Comparison of ENCODE assay signal across 23 cellular contexts in the genomic region with DNA sequence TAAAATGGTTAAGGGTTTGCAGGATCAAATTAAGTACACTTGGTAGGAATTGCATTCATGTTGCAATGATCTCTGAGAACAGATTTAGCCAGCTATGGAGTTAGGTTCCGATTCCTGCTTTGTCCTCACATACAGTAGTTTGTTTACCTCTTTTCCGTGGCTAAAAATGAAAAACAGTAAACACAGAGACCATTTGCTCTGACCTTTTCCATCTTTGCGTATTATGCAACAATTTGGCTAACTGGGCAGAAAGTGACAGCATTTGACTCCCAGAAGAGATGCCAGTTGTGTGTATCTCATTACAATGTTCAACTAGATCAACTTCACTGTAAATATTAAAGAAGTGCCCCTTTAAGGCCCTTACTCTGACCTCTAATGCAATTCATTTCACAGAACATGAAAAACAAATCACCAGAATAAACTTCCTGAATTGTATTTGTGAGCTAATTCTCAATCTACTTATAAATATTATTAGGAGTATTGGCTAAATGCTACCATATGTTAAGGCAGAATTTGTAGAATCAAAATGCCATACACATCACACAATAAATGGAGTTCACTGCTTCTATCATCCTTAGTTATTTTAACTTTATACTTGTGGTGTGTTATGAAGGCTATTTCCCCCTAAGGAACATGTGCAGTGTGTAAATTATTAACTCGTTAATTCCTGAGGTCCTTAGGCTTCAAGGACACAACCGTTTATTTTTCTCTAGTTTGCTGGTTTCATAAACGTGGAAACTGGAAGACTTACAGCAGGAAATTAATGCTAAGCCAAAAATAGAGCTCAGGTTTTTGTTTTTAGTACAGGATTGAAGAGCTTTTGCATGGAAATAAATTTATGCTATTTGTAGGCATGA.
DNase-seq lines count a peak whose midpoint lies in the region; ATAC-seq, FAIRE-seq and TF ChIP-seq lines count a peak whose summit lies in the region.
"Had no signal": no experiment of that assay in that cellular context is flagged by ENCODE, and none has a peak within 500 bp of the region (broad histone marks: within the 10 kb centered on the region; RNA-seq: fewer than 3 reads in every experiment).

No MANE protein-coding gene starts in this region.

- H2BK120ac ChIP-seq in IMR-90 (ENCODE audit: low read depth, low read length): peak overlapping the region; percentile 99

- no peak for TF ChIP-seq RAD21 in IMR-90 (IDR thresholded peaks at IDR 0.05; ENCODE audit: low read length)

- H3K9me3 Mint-ChIP-seq in nephron: no peaks in the 10 kb centered on the region
- no peaks in the 10 kb centered on the region for H3K9me3 Mint-ChIP-seq in CD4-positive, alpha-beta memory T cell
- H3K9me3 Mint-ChIP-seq: activated naive CD4-positive, alpha-beta T cell treated with anti-CD3 and anti-CD28 coated beads, Interleukin-2, amount 10 ng/mL, durations not matched to agents 7 days and 5 days; CD8-positive, alpha-beta memory T cell; stimulated activated memory B cell treated with anti-CD40 and anti-IgM and Interleukin-4, amounts not matched to agents 10 μg/mL and 1 μg/mL and 100 μg/mL, for 72 hours had no signal

- H2AK9ac ChIP-seq in IMR-90 (replicated peaks; ENCODE audit: low read depth, low read length, poor library complexity): no peak overlapping the region

- H4K20me1 ChIP-seq in IMR-90 (ENCODE audit: insufficient read depth, low read length): no peaks in the 10 kb centered on the region

- H3K4me1 ChIP-seq in ACC112 (ENCODE audit: control insufficient read depth, insufficient read depth, low read length, unreplicated experiment) (peaks cover 41% of the 10 kb centered on the region), IMR-90 (ENCODE audit: control insufficient read depth, insufficient read depth, low read length) (peaks cover 13% of the 10 kb centered on the region)
- H3K4me1 ChIP-seq in CD4-positive, alpha-beta memory T cell (ENCODE audit: insufficient read depth, low read length): no peaks in the 10 kb centered on the region

- H3K4me1 Mint-ChIP-seq in nephron: peaks cover 66% of the 10 kb centered on the region
- no peaks in the 10 kb centered on the region for H3K4me1 Mint-ChIP-seq in CD4-positive, alpha-beta memory T cell
- H3K4me1 Mint-ChIP-seq: activated naive CD4-positive, alpha-beta T cell treated with anti-CD3 and anti-CD28 coated beads, Interleukin-2, amount 10 ng/mL, durations not matched to agents 7 days and 5 days; CD8-positive, alpha-beta memory T cell; stimulated activated memory B cell treated with anti-CD40 and anti-IgM and Interleukin-4, amounts not matched to agents 10 μg/mL and 1 μg/mL and 100 μg/mL, for 72 hours had no signal

- TF ChIP-seq CTCF in IMR-90 (conservative IDR thresholded peaks at IDR 0.05; ENCODE audit: low read depth, low read length): no peak
- no peak for TF ChIP-seq CTCF in nephron (IDR thresholded peaks at IDR 0.05; ENCODE audit: unreplicated experiment in 3 of 3)

- no peaks in the 10 kb centered on the region for H3K9me3 ChIP-seq in IMR-90 (ENCODE audit: control insufficient read depth, insufficient read depth, low read length)
- no peaks in the 10 kb centered on the region for H3K9me3 ChIP-seq in CD4-positive, alpha-beta memory T cell (ENCODE audit: control insufficient read depth in 1 of 2, low read length in 2 of 2)
- H3K9me3 ChIP-seq: upper lobe of right lung had no signal

- no peak for ATAC-seq in IMR-90 (ENCODE audit: low read depth)
- no peak for ATAC-seq in HG03469 (IDR thresholded peaks at IDR 0.05; ENCODE audit: unreplicated experiment)
- no peak for ATAC-seq in HG03175 (IDR thresholded peaks at IDR 0.05; ENCODE audit: unreplicated experiment)
- ATAC-seq in HG02623 (IDR thresholded peaks at IDR 0.05; ENCODE audit: unreplicated experiment): no peak
- ATAC-seq: stimulated activated memory B cell treated with anti-CD40 and anti-IgM and Interleukin-4, amounts not matched to agents 10 μg/mL and 1 μg/mL and 100 μg/mL, for 72 hours; upper lobe of right lung had no signal

- H3K23ac ChIP-seq in IMR-90 (ENCODE audit: low read depth, low read length): peak overlapping the region; percentile 77

- no peak overlapping the region for H3K4me3 Mint-ChIP-seq in nephron
- no peak overlapping the region for H3K4me3 Mint-ChIP-seq in CD4-positive, alpha-beta memory T cell
- H3K4me3 Mint-ChIP-seq: activated naive CD4-positive, alpha-beta T cell treated with anti-CD3 and anti-CD28 coated beads, Interleukin-2, amount 10 ng/mL, durations not matched to agents 7 days and 5 days; CD8-positive, alpha-beta memory T cell; stimulated activated memory B cell treated with anti-CD40 and anti-IgM and Interleukin-4, amounts not matched to agents 10 μg/mL and 1 μg/mL and 100 μg/mL, for 72 hours had no signal

- no peak for DNase-seq in IMR-90
- DNase-seq in CD4-positive, alpha-beta memory T cell: no peak
- DNase-seq: activated CD8-positive, alpha-beta memory T cell treated with anti-CD3 and anti-CD28 coated beads, Interleukin-2, amount 50 U/mL, for 4 hours; activated naive CD4-positive, alpha-beta T cell treated with anti-CD3 and anti-CD28 coated beads, Interleukin-2, amount 10 ng/mL, durations not matched to agents 7 days and 5 days; CD8-positive, alpha-beta memory T cell; effector CD4-positive, alpha-beta T cell; KBM-7; NCI-H1048; NCI-H2107; NCI-H82; T1000; upper lobe of right lung had no signal

- dilution Hi-C loops in IMR-90 (cut with HindIII; ENCODE audit: low sequenced_read_pairs, unreplicated experiment): no loop called here

- H2BK15ac ChIP-seq in IMR-90 (ENCODE audit: low read depth, low read length): peak overlapping the region; percentile 66

- peak overlapping the region; percentile 96 for H3K18ac ChIP-seq in IMR-90 (ENCODE audit: low read depth, low read length)

- no peaks in the 10 kb centered on the region for H3K36me3 Mint-ChIP-seq in nephron (ENCODE audit: low read depth)
- H3K36me3 Mint-ChIP-seq in CD4-positive, alpha-beta memory T cell: no peaks in the 10 kb centered on the region
- H3K36me3 Mint-ChIP-seq: activated naive CD4-positive, alpha-beta T cell treated with anti-CD3 and anti-CD28 coated beads, Interleukin-2, amount 10 ng/mL, durations not matched to agents 7 days and 5 days; CD8-positive, alpha-beta memory T cell; stimulated activated memory B cell treated with anti-CD40 and anti-IgM and Interleukin-4, amounts not matched to agents 10 μg/mL and 1 μg/mL and 100 μg/mL, for 72 hours had no signal

- no peaks in the 10 kb centered on the region for H3K36me3 ChIP-seq in ACC112 (ENCODE audit: insufficient read depth, low read length)
- H3K36me3 ChIP-seq in IMR-90 (ENCODE audit: control insufficient read depth, insufficient read depth, low read length): no peaks in the 10 kb centered on the region
- H3K36me3 ChIP-seq in CD4-positive, alpha-beta memory T cell (ENCODE audit: insufficient read depth, low read length): no peaks in the 10 kb centered on the region
- H3K36me3 ChIP-seq: upper lobe of right lung had no signal

- peak overlapping the region; percentile 94; the same call in 1 of the 2 replicates for H4K91ac ChIP-seq in IMR-90 (ENCODE audit: insufficient read depth, low read depth, low read length)

- CTCF ChIA-PET in IMR-90 (lab: Yijun Ruan, JAX): interaction anchor here (1.1 kb wide), 1 partner anchor 9 kb away, joined by 4 read pairs; no protein-coding TSS in a partner anchor
- CTCF ChIA-PET in CD4-positive, alpha-beta memory T cell (lab: Charles Lee; ENCODE audit: partially characterized antibody): interaction anchor here (0.7 to 1.6 kb wide), 2 partner anchors 9 to 69 kb away, joined by 3 read pairs; no protein-coding TSS in a partner anchor

- H3K56ac ChIP-seq in IMR-90 (ENCODE audit: extremely low read depth, insufficient read depth, low read length): no peak overlapping the region

- H3K4me3 ChIP-seq in ACC112 (ENCODE audit: low read depth, low read length) (no peak overlapping the region), IMR-90 (ENCODE audit: insufficient read depth, low read depth, low read length) (no peak overlapping the region)
- no peak overlapping the region for H3K4me3 ChIP-seq in CD4-positive, alpha-beta memory T cell (ENCODE audit: low read length in 2 of 2)
- H3K4me3 ChIP-seq: upper lobe of right lung had no signal

- H2AFZ ChIP-seq in ACC112 (ENCODE audit: low read length, unreplicated experiment) (peak overlapping the region; percentile 49), IMR-90 (replicated peaks; ENCODE audit: low read length, poor library complexity) (peak overlapping the region; percentile 57)

- peak overlapping the region; percentile 94; the same call in 1 of the 2 replicates for H3K4ac ChIP-seq in IMR-90 (ENCODE audit: low read depth, low read length)

- peak overlapping the region; percentile 16; the same call in 1 of the 2 replicates for H3K4me2 ChIP-seq in IMR-90 (ENCODE audit: low read depth, low read length)

- no peaks in the 10 kb centered on the region for H3K79me1 ChIP-seq in IMR-90 (ENCODE audit: low read depth in 1 of 2, low read length in 2 of 2)

- no TSS peak for BruUV-seq in IMR-90 (replicated peaks; lab: Mats Ljungman, UMichigan)

- peak overlapping the region; percentile 70 for H2BK5ac ChIP-seq in IMR-90 (ENCODE audit: low read depth, low read length, poor library complexity, severe bottlenecking)

- intact Hi-C loops in IMR-90 (cut with micrococcal nuclease): loop anchor here (5.0 kb wide), 3 partner anchors 97 to 297 kb away; no protein-coding TSS in a partner anchor
- intact Hi-C loops in CD4-positive, alpha-beta memory T cell (cut with micrococcal nuclease): no loop called here

- peak overlapping the region; percentile 58 to 94; a peak in 3 of 4 replicates for H4K8ac ChIP-seq in IMR-90 (ENCODE audit: low read depth in 2 of 2, low read length in 2 of 2)

- H3K27me3 ChIP-seq in ACC112 (ENCODE audit: insufficient read depth, low read length) (no peaks in the 10 kb centered on the region), IMR-90 (ENCODE audit: control insufficient read depth, insufficient read depth, low read length) (no peaks in the 10 kb centered on the region)
- H3K27me3 ChIP-seq in CD4-positive, alpha-beta memory T cell (ENCODE audit: insufficient read depth, low read length): no peaks in the 10 kb centered on the region
- H3K27me3 ChIP-seq: upper lobe of right lung had no signal

- no peaks in the 10 kb centered on the region for H3K79me2 ChIP-seq in ACC112 (ENCODE audit: control insufficient read depth, insufficient read depth, low read length, unreplicated experiment)

- H2BK20ac ChIP-seq in IMR-90 (ENCODE audit: low read depth, low read length): peak overlapping the region; percentile 92; the same call in 1 of the 2 replicates

- POLR2A ChIA-PET in IMR-90 (lab: Charles Lee; ENCODE audit: unreplicated experiment): no interaction called here
- POLR2A ChIA-PET in CD4-positive, alpha-beta memory T cell (lab: Charles Lee; ENCODE audit: partially characterized antibody): no interaction called here

- no peaks in the 10 kb centered on the region for H3K27me3 Mint-ChIP-seq in nephron (ENCODE audit: low read depth)
- peaks cover 0 to 1% of the 10 kb centered on the region in 2 donors for H3K27me3 Mint-ChIP-seq in CD4-positive, alpha-beta memory T cell
- H3K27me3 Mint-ChIP-seq: activated naive CD4-positive, alpha-beta T cell treated with anti-CD3 and anti-CD28 coated beads, Interleukin-2, amount 10 ng/mL, durations not matched to agents 7 days and 5 days; stimulated activated memory B cell treated with anti-CD40 and anti-IgM and Interleukin-4, amounts not matched to agents 10 μg/mL and 1 μg/mL and 100 μg/mL, for 72 hours had no signal

- H4K5ac ChIP-seq in IMR-90 (ENCODE audit: low read depth, low read length): peak overlapping the region; percentile 91; the same call in 1 of the 2 replicates

- H3K9me1 ChIP-seq in IMR-90 (ENCODE audit: insufficient read depth, low read length): no peaks in the 10 kb centered on the region; the same call in none of the 2 replicates

- 0 out of 2 replicates have a peak overlapping the region, but pooled peaks have one; percentile 93 for H2AK5ac ChIP-seq in IMR-90 (ENCODE audit: low read depth, low read length)

- WGBS in IMR-90 (ENCODE audit: extremely low coverage in 2 of 2, insufficient read length in 1 of 2), 2 experiments: 8% methylated on average over 2 of the region's 6 CpGs; no CpG with 5 or more reads in 1 of the 2 experiments

- in situ Hi-C loops in IMR-90 (cut with MboI; ENCODE audit: low sequenced_read_pairs): no loop called here

- H3K27ac Mint-ChIP-seq in nephron: peak overlapping the region; percentile 51 to 89 (median 80)
- H3K27ac Mint-ChIP-seq in CD4-positive, alpha-beta memory T cell: no peak overlapping the region
- H3K27ac Mint-ChIP-seq: activated naive CD4-positive, alpha-beta T cell treated with anti-CD3 and anti-CD28 coated beads, Interleukin-2, amount 10 ng/mL, durations not matched to agents 7 days and 5 days; stimulated activated memory B cell treated with anti-CD40 and anti-IgM and Interleukin-4, amounts not matched to agents 10 μg/mL and 1 μg/mL and 100 μg/mL, for 72 hours had no signal

- peak overlapping the region; percentile 89 for H3K14ac ChIP-seq in IMR-90 (replicated peaks; ENCODE audit: low read depth, low read length)

- H3K27ac ChIP-seq in ACC112 (ENCODE audit: low read depth, low read length) (no peak overlapping the region), IMR-90 (ENCODE audit: insufficient read depth, low read length) (peak overlapping the region; percentile 36; the same call in 1 of the 2 replicates)
- no peak overlapping the region for H3K27ac ChIP-seq in CD4-positive, alpha-beta memory T cell (ENCODE audit: low read depth, low read length)
- H3K27ac ChIP-seq: upper lobe of right lung had no signal

- no peak overlapping the region for H3K9ac ChIP-seq in IMR-90 (ENCODE audit: low read depth, low read length)

- FAIRE-seq in endometrium (lab: Jason Lieb, UNC): peak; percentile 41
- FAIRE-seq: A204.1, bronchial epithelial cell, frontal cortex, GM12892 had no signal

- TF ChIP-seq POLR2A in IMR-90 (IDR thresholded peaks at IDR 0.05; ENCODE audit: low read depth, low read length): no peak

Comparison
In these comparisons a context has a peak if more than half of its experiments do, and no peak if none do; other contexts are left out.
1. H3K27ac Mint-ChIP-seq: peak in nephron (3 of 3); none in CD4-positive, alpha-beta memory T cell (0 of 7).